In the genomic region with DNA sequence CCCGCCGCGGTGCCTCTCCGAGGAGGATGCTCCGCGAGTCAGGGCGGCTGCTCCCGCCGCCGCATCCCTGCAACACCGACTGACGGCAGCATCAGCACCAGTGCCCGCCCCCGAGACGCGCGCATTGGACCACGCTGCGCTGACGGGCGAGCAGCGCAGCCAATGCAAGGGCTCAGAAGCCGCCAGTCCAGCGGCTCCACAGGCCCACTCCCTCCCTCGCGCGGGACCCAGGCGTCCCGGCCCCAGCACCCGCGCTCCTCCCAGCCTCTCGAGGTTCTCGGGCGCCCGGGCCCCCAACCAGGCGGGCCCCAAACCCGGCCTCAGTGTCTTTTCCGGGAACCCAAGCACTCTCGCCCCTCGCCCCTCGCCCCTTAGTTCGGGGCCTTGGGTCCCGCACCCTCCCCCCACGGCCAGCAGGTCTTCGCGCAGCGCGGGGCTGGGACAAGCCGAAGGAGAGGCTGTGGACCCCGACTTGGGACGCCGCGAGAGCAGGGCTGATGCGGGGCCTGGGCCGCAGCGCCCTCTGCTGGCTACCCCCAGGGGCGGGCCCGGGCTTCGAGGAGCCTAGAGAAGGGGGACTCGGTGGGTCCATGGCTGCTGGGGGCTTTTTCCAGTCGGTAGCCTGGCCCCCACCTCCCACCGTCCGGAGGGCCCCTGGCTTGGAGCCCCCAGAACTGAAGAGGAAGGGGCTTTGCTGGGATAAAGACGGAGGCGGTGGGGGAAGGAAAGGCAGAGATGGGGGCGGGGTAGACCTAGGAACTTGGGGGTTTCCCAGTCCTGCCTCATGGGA, we compare ENCODE assay signal across 8 cellular contexts. TPM values are rescaled to one million over a fixed set of nuclear protein-coding genes. Genes with fewer than 3 reads are reported as not detected.
DNase-seq lines count a peak whose midpoint lies in the region; ATAC-seq and TF ChIP-seq lines count a peak whose summit lies in the region.

A gene (minus strand): TSS at position 81 of the 790 bp plus-strand sequence. CDS start 9,498 bp downstream, outside the sequence.

- H3K27ac ChIP-seq in SJSA1: no peak within 1 kb of the TSS
- no peak within 1 kb of the TSS for H3K27ac ChIP-seq in osteoblast (ENCODE audit: low read depth, low read length)
- H3K27ac ChIP-seq in testis: peak within 1 kb of the TSS; percentile 12 to 84

- peak; percentile 84 for TF ChIP-seq CTCF in LNCaP clone FGC (IDR thresholded peaks at IDR 0.05; ENCODE audit: control insufficient read depth, extremely low read depth, insufficient read depth)
- peak; percentile 78 for TF ChIP-seq CTCF in osteoblast (IDR thresholded peaks at IDR 0.05; ENCODE audit: extremely low read depth, low read depth, low read length)
- TF ChIP-seq CTCF in testis (IDR thresholded peaks at IDR 0.05): peak; percentile 89 to 98 (median 92)

- H3K27me3 ChIP-seq in SJSA1 (replicated peaks) (peaks cover 72% of the 10 kb centered on the region), osteoblast (ENCODE audit: insufficient read depth, low read length) (peaks cover 17% of the 10 kb centered on the region), testis (no peaks in the 10 kb centered on the region)

- no peak for TF ChIP-seq POLR2A in testis (IDR thresholded peaks at IDR 0.05)

- no peaks in the 10 kb centered on the region for H3K79me2 ChIP-seq in osteoblast (ENCODE audit: insufficient read depth, low read length)

- H3K36me3 ChIP-seq in SJSA1 (no peaks in the 10 kb centered on the region), osteoblast (ENCODE audit: insufficient read depth, low read length) (no peaks in the 10 kb centered on the region), testis (ENCODE audit: low read depth, missing control alignments) (no peaks in the 10 kb centered on the region)

- 3 to 12% methylated on average over 8 to 59 of the region's 66 CpGs for WGBS in testis, 2 donors

- no peaks in the 10 kb centered on the region for H3K9me3 ChIP-seq in SJSA1 (replicated peaks)
- H3K9me3 ChIP-seq in osteoblast (ENCODE audit: low read depth, low read length): no peaks in the 10 kb centered on the region
- no peaks in the 10 kb centered on the region for H3K9me3 ChIP-seq in testis

- peak within 1 kb of the TSS; percentile 89 for H3K4me2 ChIP-seq in osteoblast (ENCODE audit: insufficient read depth, low read length)

- H2AFZ ChIP-seq in osteoblast (ENCODE audit: low read length): peak within 1 kb of the TSS; percentile 89

- ATAC-seq in GM21825 (IDR thresholded peaks at IDR 0.05; ENCODE audit: unreplicated experiment): peak; percentile 73

- intact Hi-C loops in testis (cut with DNase I; ENCODE audit: low total_unique reads): loop anchor here (10.0 kb wide), 1 partner anchor 179 kb away; no protein-coding TSS in a partner anchor

- H3K4me1 ChIP-seq in SJSA1 (replicated peaks) (peaks cover 9% of the 10 kb centered on the region), osteoblast (ENCODE audit: insufficient read depth, low read length) (no peaks in the 10 kb centered on the region), testis (peaks cover 8% of the 10 kb centered on the region)

- DNase-seq in DMS153 (lab: John Stamatoyannopoulos, UW) (peak; percentile 71), LNCaP clone FGC (ENCODE audit: low read depth) (peak; percentile 44), SJSA1 (ENCODE audit: low read depth in 1 of 2, low spot score in 2 of 2) (peak; percentile 74 to 89), glomerular visceral epithelial cell (ENCODE audit: extremely low spot score) (peak; percentile 74), osteoblast (ENCODE audit: insufficient read length, low spot score, missing footprints) (peak; percentile 100), testis (peak; percentile 91)
- peak; percentile 88 for DNase-seq in activated naive CD4-positive, alpha-beta T cell treated with anti-CD3 and anti-CD28 coated beads, Interleukin-2, amount 50 U/mL, for 16 hours

- H4K20me1 ChIP-seq in osteoblast (ENCODE audit: insufficient read depth, low read length): no peaks in the 10 kb centered on the region

- H3K4me3 ChIP-seq in LNCaP clone FGC (ENCODE audit: low read depth, low read length) (peak within 1 kb of the TSS; percentile 57), SJSA1 (peak within 1 kb of the TSS; percentile 44), osteoblast (ENCODE audit: insufficient read depth, low read length) (peak within 1 kb of the TSS; percentile 77), testis (peak within 1 kb of the TSS; percentile 69 to 71)

RNA-seq across cellular contexts. Expression of the gene that starts here (rescaled TPM):
- total RNA-seq in SJSA1 (2014; rRNA removed; shearing (Covaris generic)): not detected in 2 replicates
- total RNA-seq in osteoblast (62.5 and 90.1 TPM in 2 replicates), testis (10 to 100 TPM; 32.6 to 40.1 TPM)
- polyA plus RNA-seq in testis (ENCODE audit: insufficient read depth, low read depth, low replicate concordance): 46.8 TPM

Comparison
In these comparisons a context has a peak if more than half of its experiments do, and no peak if none do; other contexts are left out.
1. RNA of the gene that starts here (total RNA-seq): 62.5 to 90.1 TPM in osteoblast and 32.6 to 40.1 TPM in testis; not detected in SJSA1; every median in the first group is over 10 times any median in the second.
2. Peak in DNase-seq and H3K4me3 ChIP-seq in SJSA1; RNA of the gene not detected or under 1 TPM.
3. DNase-seq: peak in every context shown above with its lines; median percentile 100 in osteoblast; 91 in testis; 88 in activated naive CD4-positive, alpha-beta T cell treated with anti-CD3 and anti-CD28 coated beads, Interleukin-2, amount 50 U/mL, for 16 hours; 82 in SJSA1; 74 in glomerular visceral epithelial cell; 71 in DMS153; 44 in LNCaP clone FGC.
4. H3K27ac ChIP-seq: peak in testis (2 of 2); none in SJSA1 (single experiment) and osteoblast (single experiment).
5. Peak in every context shown above with its lines, with median percentiles within 50 percentile points of each other: H3K4me3 ChIP-seq and CTCF ChIP-seq.